16 cellular contexts compared by ENCODE assay signal in genomic region chrX:23660766-23661132, GRCh38.
"Had no signal": no experiment of that assay in that cellular context is flagged by ENCODE, and none has a peak within 500 bp of the region (broad histone marks: within the 10 kb centered on the region; RNA-seq: fewer than 3 reads in every experiment).

No MANE protein-coding gene starts in this region.

- H3K4me3 ChIP-seq: cardiac muscle cell, left lung, thyroid gland had no signal

- H3K36me3 Mint-ChIP-seq: activated naive CD4-positive, alpha-beta T cell treated with anti-CD3 and anti-CD28 coated beads, Interleukin-2, amount 50 U/mL, for 72 hours; T-cell had no signal

- H3K4me3 Mint-ChIP-seq: dendritic cell treated with granulocyte-macrophage colony-stimulating factor and Interleukin-4, amounts not matched to agents 40 ng/mL and 50 ng/mL, for 4 days; T-cell had no signal

- H3K27me3 ChIP-seq: cardiac muscle cell, left lung, thyroid gland had no signal

- H3K27ac ChIP-seq: cardiac muscle cell, left lung, thyroid gland had no signal

- H3K9me3 ChIP-seq: left lung, thyroid gland had no signal

- H3K4me1 ChIP-seq: left lung, thyroid gland had no signal

- H3K27me3 Mint-ChIP-seq: dendritic cell treated with granulocyte-macrophage colony-stimulating factor and Interleukin-4, amounts not matched to agents 40 ng/mL and 50 ng/mL, for 4 days; T-cell had no signal

- H3K9me3 Mint-ChIP-seq: activated naive CD4-positive, alpha-beta T cell treated with anti-CD3 and anti-CD28 coated beads, Interleukin-2, amount 50 U/mL, for 72 hours; dendritic cell treated with granulocyte-macrophage colony-stimulating factor and Interleukin-4, amounts not matched to agents 40 ng/mL and 50 ng/mL, for 4 days; T-cell had no signal

- H3K27ac Mint-ChIP-seq: activated naive CD4-positive, alpha-beta T cell treated with anti-CD3 and anti-CD28 coated beads, Interleukin-2, amount 50 U/mL, for 72 hours; dendritic cell treated with granulocyte-macrophage colony-stimulating factor and Interleukin-4, amounts not matched to agents 40 ng/mL and 50 ng/mL, for 4 days; T-cell had no signal

- H3K36me3 ChIP-seq: cardiac muscle cell, left lung, thyroid gland had no signal

- DNase-seq: activated CD4-positive, alpha-beta T cell treated with anti-CD3 and anti-CD28 coated beads, Interleukin-2, amount 50 U/mL, for 4 hours; activated CD4-positive, CD25-positive, alpha-beta regulatory T cell treated with anti-CD3 and anti-CD28 coated beads, Interleukin-2, amount 50 U/mL, for 72 hours; activated gamma-delta T cell; amygdala; effector CD8-positive, alpha-beta T cell; kidney; left lung; stimulated activated CD4-positive, alpha-beta T cell treated with anti-CD3 and anti-CD28 coated beads, Interleukin-12 subunit alpha, Interleukin-12 subunit beta, amount 100 ng/mL, for 4 hours; stimulated activated CD4-positive, alpha-beta T cell treated with anti-CD3 and anti-CD28 coated beads, Interleukin-1b, Interleukin-23, amount 100 ng/mL, for 48 hours; stimulated activated CD8-positive, alpha-beta memory T cell treated with anti-CD3 and anti-CD28 coated beads, Interleukin-4, amount 100 ng/mL, for 48 hours; stimulated activated naive CD4-positive, alpha-beta T cell treated with Interleukin-2 at 50 U/mL for 16 hours; T-cell; thyroid gland had no signal
